In the genomic region with DNA sequence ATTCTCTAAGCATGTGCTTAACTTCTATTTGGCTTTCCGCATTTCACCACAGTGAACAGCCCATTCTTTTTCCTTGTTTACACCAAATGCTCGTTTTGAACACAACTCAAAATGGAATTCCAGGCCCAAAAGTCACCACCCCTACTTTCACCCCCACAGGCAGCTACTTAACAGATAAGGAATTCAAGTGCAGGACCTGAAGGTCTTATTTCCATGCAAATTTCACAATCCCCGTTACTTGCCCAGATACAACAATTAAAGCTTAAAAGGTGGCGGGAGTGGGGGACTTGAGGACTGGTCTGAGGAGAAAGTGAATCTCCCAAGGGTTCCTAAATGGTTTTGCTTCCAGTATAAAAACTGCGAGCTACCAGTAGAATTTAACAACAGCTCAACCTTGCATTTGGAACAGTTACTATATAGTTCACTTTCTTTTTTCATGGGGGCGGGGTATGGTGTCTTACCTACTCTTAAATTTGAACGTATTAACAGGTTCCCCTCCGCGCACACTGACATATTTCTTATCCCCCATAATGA, we compare ENCODE assay signal across 8 cellular contexts. TPM values are rescaled to one million over a fixed set of nuclear protein-coding genes. Genes with fewer than 3 reads are reported as not detected.
DNase-seq lines count a peak whose midpoint lies in the region; ATAC-seq and TF ChIP-seq lines count a peak whose summit lies in the region.

No MANE protein-coding gene starts in this region.

- in situ Hi-C loops in G401 (cut with HindIII; ENCODE audit: low sequenced_read_pairs): no loop called here

- ATAC-seq in T-cell (replicated peaks in 1 of 4): peak in 3 of 4 experiments; percentile 14 to 29 (median 25)
- no peak for ATAC-seq in HG02642 (IDR thresholded peaks at IDR 0.05; ENCODE audit: poor library complexity, unreplicated experiment)

- CTCF ChIA-PET in T-cell (lab: Charles Lee): interaction anchor here (0.6 to 2.0 kb wide), 2 partner anchors 13 kb away, joined by 3 to 10 read pairs; no protein-coding TSS in a partner anchor

- peak overlapping the region; percentile 65 for H3K4me3 ChIP-seq in fibroblast of the aortic adventitia (ENCODE audit: low read depth, low read length)

- H3K4me3 Mint-ChIP-seq in T-cell: peak overlapping the region; percentile 87 to 90 (median 90)
- H3K4me3 Mint-ChIP-seq in progenitor cell of endocrine pancreas (ENCODE audit: low read depth): peak overlapping the region; percentile 80

- DNase-seq in G401 (ENCODE audit: low spot score) (peak; percentile 66), T-cell (peak in 2 of 34 experiments; percentile 10 to 16), fibroblast of the aortic adventitia (ENCODE audit: low read depth) (peak; percentile 78), progenitor cell of endocrine pancreas (ENCODE audit: low spot score, unreplicated experiment) (no peak), T-helper 9 cell (no peak), NCI-H2171 (lab: John Stamatoyannopoulos, UW) (no peak), SKM-1 treated with dmso at 0.1 percent for 144 hours (lab: John Stamatoyannopoulos, UW; ENCODE audit: unreplicated experiment) (no peak)

- no peak for TF ChIP-seq CTCF in fibroblast of the aortic adventitia (IDR thresholded peaks at IDR 0.05; ENCODE audit: insufficient read depth, low read length)
- TF ChIP-seq CTCF in progenitor cell of endocrine pancreas (IDR thresholded peaks at IDR 0.05; ENCODE audit: unreplicated experiment): no peak

- peaks cover 0 to 10% of the 10 kb centered on the region in 2 donors for H3K27me3 Mint-ChIP-seq in T-cell
- H3K27me3 Mint-ChIP-seq in progenitor cell of endocrine pancreas: peaks cover 41% of the 10 kb centered on the region

- H3K9me3 Mint-ChIP-seq in T-cell: peaks cover 0 to 3% (median 0%) of the 10 kb centered on the region in 3 donors
- peaks cover 6% of the 10 kb centered on the region for H3K9me3 Mint-ChIP-seq in progenitor cell of endocrine pancreas (ENCODE audit: low read depth)

- H3K4me1 Mint-ChIP-seq in T-cell: peaks cover 49 to 52% (median 51%) of the 10 kb centered on the region in 3 donors
- H3K4me1 Mint-ChIP-seq in progenitor cell of endocrine pancreas (ENCODE audit: low read depth): peaks cover 36% of the 10 kb centered on the region

- H3K27ac Mint-ChIP-seq in T-cell (peak overlapping the region; percentile 85 to 89), progenitor cell of endocrine pancreas (peak overlapping the region; percentile 92)

- H3K36me3 Mint-ChIP-seq in T-cell: no peaks in the 10 kb centered on the region
- peaks cover 1% of the 10 kb centered on the region for H3K36me3 Mint-ChIP-seq in progenitor cell of endocrine pancreas (ENCODE audit: insufficient read depth)

- POLR2A ChIA-PET in T-cell (lab: Charles Lee): interaction anchor here in 1 of 2 donors (0.6 to 0.9 kb wide), 3 partner anchors 8 to 81 kb away, joined by 3 to 4 read pairs (median 3); no protein-coding TSS in a partner anchor

RNA-seq across cellular contexts. Expression of a gene that starts 3.7 kb away (rescaled TPM):
- total RNA-seq in G401 (2014; rRNA removed; shearing (Covaris generic)): 0.34 and 4.2 TPM in 2 replicates
- 10 to 100 TPM in 1 of 5 donors, 1 to 10 TPM in 4; 2.9 to 12.2 (median 5.9) TPM for total RNA-seq in T-cell
- 0.82 and 1.8 TPM in 2 replicates for total RNA-seq in fibroblast of the aortic adventitia (ENCODE audit: low replicate concordance)
- 11.6 and 13.3 TPM in 2 replicates for total RNA-seq in progenitor cell of endocrine pancreas

Comparison
In these comparisons a context has a peak if more than half of its experiments do, and no peak if none do; other contexts are left out.
1. DNase-seq: peak in G401 (single experiment) and fibroblast of the aortic adventitia (single experiment); none in progenitor cell of endocrine pancreas (single experiment), T-helper 9 cell (single experiment), NCI-H2171 (single experiment) and SKM-1 treated with dmso at 0.1 percent for 144 hours (single experiment).